Comparison of ENCODE assay signal across 20 cellular contexts in the genomic region with DNA sequence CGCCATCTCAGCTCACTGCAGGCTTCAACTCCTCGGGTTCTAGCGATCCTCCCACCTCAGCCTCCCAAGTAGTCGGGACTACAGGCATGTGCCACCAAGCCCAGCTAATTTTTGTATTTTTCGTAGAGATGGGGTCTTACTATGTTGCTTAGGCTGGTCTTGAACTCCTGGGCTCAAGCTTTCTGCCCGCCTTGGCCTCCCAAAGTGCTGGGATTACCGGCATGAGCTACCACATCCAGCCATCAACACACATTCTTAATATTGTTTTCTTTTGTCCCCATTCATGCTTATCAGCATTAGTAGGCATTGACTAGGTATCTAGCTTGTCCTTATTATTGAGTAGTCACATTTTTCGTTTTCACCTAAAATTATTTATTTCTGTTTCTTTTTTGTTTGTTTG.
A peak's percentile ranks its signal among the peaks of the same experiment; 100 is the strongest.
DNase-seq lines count a peak whose midpoint lies in the region; ATAC-seq, FAIRE-seq and TF ChIP-seq lines count a peak whose summit lies in the region.
"Had no signal": no experiment of that assay in that cellular context is flagged by ENCODE, and none has a peak within 500 bp of the region (broad histone marks: within the 10 kb centered on the region; RNA-seq: fewer than 3 reads in every experiment).

No MANE protein-coding gene starts in this region.

- H3K4me1 Mint-ChIP-seq in astrocyte (ENCODE audit: low read depth, unreplicated experiment) (peaks cover 79% of the 10 kb centered on the region), nephron (peaks cover 45% of the 10 kb centered on the region), T-helper 17 cell (peaks cover 20% of the 10 kb centered on the region)
- H3K4me1 Mint-ChIP-seq: activated naive CD8-positive, alpha-beta T cell treated with anti-CD3 and anti-CD28 coated beads for 36 hours; B cell; stimulated activated naive CD8-positive, alpha-beta T cell treated with anti-CD3 and anti-CD28 coated beads, Interleukin-15, amount 100 ng/mL, for 72 hours had no signal

- H3K36me3 ChIP-seq in PC-9 (ENCODE audit: low read depth) (peaks cover 71% of the 10 kb centered on the region), astrocyte (ENCODE audit: insufficient read depth, low read length) (peaks cover 27% of the 10 kb centered on the region), thoracic aorta (no peaks in the 10 kb centered on the region)

- no peak overlapping the region for H2AFZ ChIP-seq in PC-9
- no peak overlapping the region for H2AFZ ChIP-seq in astrocyte (ENCODE audit: low read depth, low read length)

- intact Hi-C loops in PC-9 (cut with micrococcal nuclease; ENCODE audit: unreplicated experiment): no loop called here

- ATAC-seq in thoracic aorta (ENCODE audit: insufficient number of reproducible peaks, low FRiP score, low read depth) (no peak), T-helper 17 cell (no peak)
- ATAC-seq: activated CD8-positive, alpha-beta T cell treated with anti-CD3 and anti-CD28 coated beads, Interleukin-2, amount 10 ng/mL, durations not matched to agents 7 days and 5 days; activated T-cell treated with anti-CD3 and anti-CD28 coated beads, Interleukin-2, amount 50 U/mL, for 4 hours; stimulated activated naive CD8-positive, alpha-beta T cell treated with anti-CD3 and anti-CD28 coated beads, Interleukin-15, amount 100 ng/mL, for 72 hours; T-cell; WTC11 had no signal

- DNase-seq in PC-9 (no peak), astrocyte (ENCODE audit: low read depth) (no peak), thoracic aorta (ENCODE audit: low spot score) (no peak), coronary artery (ENCODE audit: low spot score) (no peak), epidermal melanocyte (ENCODE audit: insufficient read length, low spot score) (no peak), T-helper 17 cell (no peak)
- DNase-seq: activated CD8-positive, alpha-beta T cell treated with anti-CD3 and anti-CD28 coated beads, Interleukin-2, amount 10 ng/mL, durations not matched to agents 7 days and 5 days; activated naive CD8-positive, alpha-beta T cell treated with anti-CD3 and anti-CD28 coated beads for 36 hours; activated T-cell treated with anti-CD3 and anti-CD28 coated beads, Interleukin-2, amount 50 U/mL, for 4 hours; Caco-2; H7; retina; stimulated activated naive CD8-positive, alpha-beta T cell treated with anti-CD3 and anti-CD28 coated beads, Interleukin-15, amount 100 ng/mL, for 72 hours; T-cell had no signal

- H3K36me3 Mint-ChIP-seq in astrocyte (ENCODE audit: low read depth, unreplicated experiment) (peaks cover 25% of the 10 kb centered on the region), nephron (ENCODE audit: low read depth) (peaks cover 44% of the 10 kb centered on the region), T-helper 17 cell (ENCODE audit: low read depth) (peaks cover 6% of the 10 kb centered on the region)

- POLR2A ChIA-PET in PC-9 (lab: Charles Lee; ENCODE audit: unreplicated experiment): no interaction called here

- H3K4me3 Mint-ChIP-seq in astrocyte (ENCODE audit: unreplicated experiment) (peak overlapping the region; percentile 71), nephron (no peak overlapping the region), T-helper 17 cell (no peak overlapping the region)
- H3K4me3 Mint-ChIP-seq: activated CD8-positive, alpha-beta T cell treated with anti-CD3 and anti-CD28 coated beads, Interleukin-2, amount 10 ng/mL, durations not matched to agents 7 days and 5 days; activated naive CD8-positive, alpha-beta T cell treated with anti-CD3 and anti-CD28 coated beads for 36 hours; activated T-cell treated with anti-CD3 and anti-CD28 coated beads, Interleukin-2, amount 50 U/mL, for 4 hours; B cell; stimulated activated naive CD8-positive, alpha-beta T cell treated with anti-CD3 and anti-CD28 coated beads, Interleukin-15, amount 100 ng/mL, for 72 hours; T-cell; WTC11 had no signal

- peaks cover 24% of the 10 kb centered on the region for H4K20me1 ChIP-seq in PC-9 (ENCODE audit: insufficient read depth)
- H4K20me1 ChIP-seq in astrocyte (ENCODE audit: insufficient read depth, low read length): peaks cover 29% of the 10 kb centered on the region

- H3K9me3 ChIP-seq in PC-9 (ENCODE audit: insufficient read depth, low read depth) (no peaks in the 10 kb centered on the region), astrocyte (ENCODE audit: insufficient read depth, low read depth, low read length) (no peaks in the 10 kb centered on the region), thoracic aorta (no peaks in the 10 kb centered on the region), T-helper 17 cell (ENCODE audit: control insufficient read depth, low read length, poor library complexity, severe bottlenecking) (no peaks in the 10 kb centered on the region)
- H3K9me3 ChIP-seq: Caco-2 had no signal

- H3K27me3 ChIP-seq in PC-9 (ENCODE audit: insufficient read depth, low read depth): no peaks in the 10 kb centered on the region
- H3K27me3 ChIP-seq in astrocyte (ENCODE audit: insufficient read depth, low read length): no peaks in the 10 kb centered on the region
- H3K27me3 ChIP-seq in thoracic aorta (replicated peaks; ENCODE audit: insufficient read depth): no peaks in the 10 kb centered on the region
- H3K27me3 ChIP-seq: dorsolateral prefrontal cortex had no signal

- peak overlapping the region; percentile 94 for H3K27ac Mint-ChIP-seq in astrocyte (ENCODE audit: unreplicated experiment)
- peak overlapping the region; percentile 71 to 88 (median 82) for H3K27ac Mint-ChIP-seq in nephron
- H3K27ac Mint-ChIP-seq in T-helper 17 cell: no peak overlapping the region
- H3K27ac Mint-ChIP-seq: activated CD8-positive, alpha-beta T cell treated with anti-CD3 and anti-CD28 coated beads, Interleukin-2, amount 10 ng/mL, durations not matched to agents 7 days and 5 days; activated naive CD8-positive, alpha-beta T cell treated with anti-CD3 and anti-CD28 coated beads for 36 hours; B cell; stimulated activated naive CD8-positive, alpha-beta T cell treated with anti-CD3 and anti-CD28 coated beads, Interleukin-15, amount 100 ng/mL, for 72 hours; T-cell had no signal

- H3K27ac ChIP-seq in PC-9 (peak overlapping the region; percentile 24), astrocyte (ENCODE audit: low read depth, low read length) (peak overlapping the region; percentile 78), thoracic aorta (peak overlapping the region; percentile 31 to 67), coronary artery (peak overlapping the region in 1 of 2 donors; percentile 33)
- H3K27ac ChIP-seq: dorsolateral prefrontal cortex had no signal

- CTCF ChIA-PET in PC-9 (lab: Charles Lee): no interaction called here

- H3K9ac ChIP-seq in astrocyte (ENCODE audit: low read length): peak overlapping the region; percentile 56

- no peak for FAIRE-seq in astrocyte (lab: Jason Lieb, UNC)
- FAIRE-seq: bronchial epithelial cell had no signal

- H3K9me2 ChIP-seq in PC-9 (ENCODE audit: insufficient read depth): no peaks in the 10 kb centered on the region

- no peak overlapping the region for H3K4me2 ChIP-seq in PC-9
- H3K4me2 ChIP-seq in astrocyte (ENCODE audit: low read length): peak overlapping the region; percentile 55

- H3K9me3 Mint-ChIP-seq in astrocyte (ENCODE audit: unreplicated experiment) (no peaks in the 10 kb centered on the region), nephron (no peaks in the 10 kb centered on the region)
- H3K9me3 Mint-ChIP-seq: activated naive CD8-positive, alpha-beta T cell treated with anti-CD3 and anti-CD28 coated beads for 36 hours; activated T-cell treated with anti-CD3 and anti-CD28 coated beads, Interleukin-2, amount 50 U/mL, for 4 hours; stimulated activated naive CD8-positive, alpha-beta T cell treated with anti-CD3 and anti-CD28 coated beads, Interleukin-15, amount 100 ng/mL, for 72 hours; T-cell; WTC11 had no signal

- H3K4me3 ChIP-seq in PC-9: no peak overlapping the region
- no peak overlapping the region for H3K4me3 ChIP-seq in astrocyte (ENCODE audit: insufficient read depth, low read depth, low read length)
- no peak overlapping the region for H3K4me3 ChIP-seq in thoracic aorta
- H3K4me3 ChIP-seq in coronary artery: no peak overlapping the region
- H3K4me3 ChIP-seq: dorsolateral prefrontal cortex, lung had no signal

- no peak for TF ChIP-seq CTCF in PC-9 (conservative IDR thresholded peaks at IDR 0.05)
- TF ChIP-seq CTCF in astrocyte (IDR thresholded peaks at IDR 0.05; ENCODE audit: insufficient read depth, low read depth, low read length): no peak
- no peak for TF ChIP-seq CTCF in nephron (IDR thresholded peaks at IDR 0.05; ENCODE audit: unreplicated experiment in 3 of 3)
- no peak for TF ChIP-seq CTCF in thoracic aorta (IDR thresholded peaks at IDR 0.05)
- no peak for TF ChIP-seq CTCF in coronary artery (IDR thresholded peaks at IDR 0.05)

- no TSS peak for BruUV-seq in PC-9 (replicated peaks; lab: Mats Ljungman, UMichigan)

- peaks cover 39% of the 10 kb centered on the region for H3K4me1 ChIP-seq in PC-9 (replicated peaks; ENCODE audit: insufficient read depth)
- H3K4me1 ChIP-seq in astrocyte (ENCODE audit: insufficient read depth, low read length): peaks cover 20% of the 10 kb centered on the region
- peaks cover 47 to 85% of the 10 kb centered on the region in 2 donors for H3K4me1 ChIP-seq in thoracic aorta (ENCODE audit: control insufficient read depth in 1 of 2, low read depth in 2 of 2)

- H3F3A ChIP-seq in PC-9 (ENCODE audit: insufficient read depth, low read depth): peaks cover 71% of the 10 kb centered on the region

- H3K27me3 Mint-ChIP-seq in astrocyte (ENCODE audit: low read depth, unreplicated experiment) (no peaks in the 10 kb centered on the region), nephron (ENCODE audit: low read depth) (no peaks in the 10 kb centered on the region), T-helper 17 cell (no peaks in the 10 kb centered on the region)
- H3K27me3 Mint-ChIP-seq: activated naive CD8-positive, alpha-beta T cell treated with anti-CD3 and anti-CD28 coated beads for 36 hours; B cell; stimulated activated naive CD8-positive, alpha-beta T cell treated with anti-CD3 and anti-CD28 coated beads, Interleukin-15, amount 100 ng/mL, for 72 hours; T-cell had no signal

- H3K79me2 ChIP-seq in PC-9 (ENCODE audit: low read depth) (peaks cover 96% of the 10 kb centered on the region), astrocyte (ENCODE audit: insufficient read depth, low read length) (peaks cover 71% of the 10 kb centered on the region)
